13 cellular contexts compared by ENCODE assay signal in the genomic region with DNA sequence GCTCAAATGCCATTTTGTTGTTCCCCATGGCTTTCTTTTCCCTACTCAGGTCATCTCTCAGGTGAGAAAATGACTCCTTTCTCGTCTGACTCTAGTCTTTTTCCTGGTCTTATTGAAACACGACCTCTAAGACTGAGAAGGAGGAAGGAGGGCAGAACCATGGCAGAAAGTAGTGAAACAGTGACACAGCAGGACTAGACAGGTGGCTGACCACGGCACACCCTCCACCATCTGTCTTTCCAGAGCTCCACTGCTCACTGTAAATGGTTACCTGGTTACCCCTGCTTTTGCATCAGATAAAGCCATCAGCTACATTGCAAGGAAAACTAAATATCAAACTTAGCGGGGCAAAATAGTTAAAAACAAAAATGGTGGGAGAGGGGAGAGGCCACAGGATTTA. TPM values are rescaled to one million over a fixed set of nuclear protein-coding genes. Genes with fewer than 3 reads are reported as not detected.
DNase-seq lines count a peak whose midpoint lies in the region; ATAC-seq lines count a peak whose summit lies in the region.
"Had no signal": no experiment of that assay in that cellular context is flagged by ENCODE, and none has a peak within 500 bp of the region (broad histone marks: within the 10 kb centered on the region; RNA-seq: fewer than 3 reads in every experiment).

No MANE protein-coding gene starts in this region.

- peaks cover 0 to 7% (median 0%) of the 10 kb centered on the region in 3 donors for H3K36me3 Mint-ChIP-seq in immature natural killer cell

- peaks cover 42 to 59% of the 10 kb centered on the region in 2 donors for H3K4me1 Mint-ChIP-seq in immature natural killer cell
- H3K4me1 Mint-ChIP-seq: nephron progenitor cell had no signal

- no peaks in the 10 kb centered on the region for H3K9me3 Mint-ChIP-seq in immature natural killer cell

- ATAC-seq in HG02642 (IDR thresholded peaks at IDR 0.05; ENCODE audit: poor library complexity, unreplicated experiment): peak; percentile 70
- ATAC-seq in HG03521 (IDR thresholded peaks at IDR 0.05; ENCODE audit: unreplicated experiment): peak; percentile 68

- H3K27ac Mint-ChIP-seq in immature natural killer cell: peak overlapping the region in 4 of 6 donors; percentile 70 to 96 (median 92)
- H3K27ac Mint-ChIP-seq: H9, nephron progenitor cell had no signal

- H3K4me3 Mint-ChIP-seq in immature natural killer cell: peak overlapping the region in 1 of 5 donors; percentile 8
- H3K4me3 Mint-ChIP-seq: H9, nephron progenitor cell had no signal

- peak; percentile 3 for DNase-seq in DMS53 (lab: John Stamatoyannopoulos, UW)
- no peak for DNase-seq in DMS53 treated with DMSO at 0.1 percent for 48 hours (lab: John Stamatoyannopoulos, UW; ENCODE audit: unreplicated experiment)
- DNase-seq in immature natural killer cell: no peak
- DNase-seq in medulla oblongata (ENCODE audit: extremely low spot score): no peak
- no peak for DNase-seq in NCI-H226
- DNase-seq in SIG-M5 treated with dmso at 0.1 percent for 504 hours (lab: John Stamatoyannopoulos, UW; ENCODE audit: unreplicated experiment): no peak
- DNase-seq: Caco-2, dermis blood vessel endothelial cell, H9, nephron progenitor cell, sigmoid colon had no signal

- peaks cover 0 to 9% (median 5%) of the 10 kb centered on the region in 3 donors for H3K27me3 Mint-ChIP-seq in immature natural killer cell (ENCODE audit: low read depth in 3 of 3)

RNA-seq across cellular contexts. Expression of a gene that starts 30.9 kb away (rescaled TPM):
- 1 to 10 TPM in 1 of 3 donors, under 1 TPM in 2; 0.83 to 1.1 (median 0.88) TPM for polyA plus RNA-seq in immature natural killer cell

RNA-seq across cellular contexts. Expression of a gene that starts 53.8 kb away (rescaled TPM):
- polyA plus RNA-seq in immature natural killer cell: 10 to 100 TPM; 17.3 to 28.5 (median 18.8) TPM
